ENCODE assay signal across 7 cellular contexts in the genomic region with DNA sequence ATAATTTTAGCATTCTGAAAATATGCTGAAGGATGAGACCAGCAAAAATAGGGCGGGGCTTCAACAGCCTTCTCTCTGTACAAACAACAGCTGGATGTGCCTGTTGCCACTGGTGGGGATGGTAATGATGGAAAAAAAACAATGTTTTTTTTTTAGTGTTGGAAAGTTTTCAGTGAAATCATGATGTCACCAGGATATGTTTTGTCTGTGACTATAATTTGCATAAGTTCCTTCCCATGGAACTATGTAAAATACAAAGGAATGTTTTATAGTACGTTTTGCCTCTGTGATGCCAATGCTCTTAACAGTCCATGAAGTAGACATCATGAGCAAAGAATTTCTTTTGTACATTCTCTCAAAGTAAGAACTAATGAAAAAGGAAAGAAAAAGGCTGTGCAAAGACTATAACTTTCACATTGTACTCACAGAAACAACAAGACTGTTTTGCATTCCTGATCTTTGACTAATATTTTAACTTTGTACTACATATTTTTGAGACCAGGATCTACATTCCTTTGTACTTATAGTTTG.
A peak's percentile ranks its signal among the peaks of the same experiment; 100 is the strongest.
DNase-seq lines count a peak whose midpoint lies in the region; ATAC-seq, FAIRE-seq and TF ChIP-seq lines count a peak whose summit lies in the region.

No MANE protein-coding gene starts in this region.

- H3K23me2 ChIP-seq in H1 (ENCODE audit: low read depth, low read length): no peaks in the 10 kb centered on the region

- TF ChIP-seq RAD21 in H1 (IDR thresholded peaks at IDR 0.05 in 1 of 2, conservative IDR thresholded peaks at IDR 0.05 in 1 of 2; ENCODE audit: low read depth in 2 of 2, low read length in 2 of 2): no peak

- TF ChIP-seq CTCF in H1 (IDR thresholded peaks at IDR 0.05; ENCODE audit: control extremely low read depth in 1 of 3, insufficient read depth in 1 of 3, low read depth in 1 of 3, low read length in 3 of 3) (no peak), uterus (IDR thresholded peaks at IDR 0.05) (no peak)

- H3K4me1 ChIP-seq in H1 (replicated peaks in 1 of 4; ENCODE audit: control insufficient read depth in 3 of 4, insufficient read depth in 4 of 4, low read length in 3 of 4): no peaks in the 10 kb centered on the region
- H3K4me1 ChIP-seq in uterus: no peaks in the 10 kb centered on the region

- H3K79me2 ChIP-seq in H1 (ENCODE audit: control insufficient read depth in 1 of 2, insufficient read depth in 2 of 2, low read length in 2 of 2): no peaks in the 10 kb centered on the region

- no peak overlapping the region for H3K23ac ChIP-seq in H1 (ENCODE audit: insufficient read length)

- 94% methylated on average over 2 of the region's 2 CpGs; no CpG with 5 or more reads in 1 of the 2 experiments for WGBS in H1 (ENCODE audit: extremely low coverage in 1 of 2, insufficient coverage in 1 of 2, insufficient read length in 1 of 2, insufficient replicate concordance in 2 of 2, low coverage in 1 of 2, low lambda C conversion rate in 2 of 2, missing lambda C conversion rate in 1 of 2), 2 experiments

- ATAC-seq in HG03135 (IDR thresholded peaks at IDR 0.05; ENCODE audit: unreplicated experiment): no peak

- no peak overlapping the region for H2AK5ac ChIP-seq in H1 (ENCODE audit: low read depth, low read length)

- no peak overlapping the region for H3K4me2 ChIP-seq in H1 (ENCODE audit: insufficient read depth in 1 of 2, low read depth in 2 of 2, low read length in 2 of 2)

- H4K20me1 ChIP-seq in H1 (replicated peaks in 1 of 2; ENCODE audit: control insufficient read depth in 1 of 2, insufficient read depth in 2 of 2, low read length in 2 of 2): no peaks in the 10 kb centered on the region

- H2AFZ ChIP-seq in H1 (ENCODE audit: low read length): no peak overlapping the region; the same call in 1 of the 2 replicates

- H2BK5ac ChIP-seq in H1 (ENCODE audit: low read depth, low read length): no peak overlapping the region

- H2BK20ac ChIP-seq in H1 (ENCODE audit: low read length): no peak overlapping the region

- no peak overlapping the region for H2BK12ac ChIP-seq in H1 (ENCODE audit: low read depth, low read length)

- no peak overlapping the region for H4K8ac ChIP-seq in H1 (ENCODE audit: extremely low read depth, insufficient read depth, low read length)

- peak; percentile 7 for FAIRE-seq in H1 (lab: Jason Lieb, UNC)

- no peak overlapping the region for H3K14ac ChIP-seq in H1 (ENCODE audit: insufficient read length)

- peak; percentile 71 for DNase-seq in MG63
- no peak for DNase-seq in H1 (ENCODE audit: low read depth in 1 of 2, low spot score in 2 of 2)
- DNase-seq in lung microvascular endothelial cell (ENCODE audit: low read depth in 2 of 2): peak; percentile 95 to 96
- DNase-seq in uterus: peak; percentile 20 to 59
- DNase-seq in GOT3 (lab: John Stamatoyannopoulos, UW): no peak
- no peak for DNase-seq in DMS114 treated with DMSO at 0.1 percent for 48 hours (lab: John Stamatoyannopoulos, UW; ENCODE audit: unreplicated experiment)

- no peak overlapping the region for H3K27ac ChIP-seq in H1 (ENCODE audit: low read depth, low read length)
- H3K27ac ChIP-seq in uterus: peak overlapping the region; percentile 25 to 53

- no peaks in the 10 kb centered on the region for H3K27me3 ChIP-seq in MG63
- H3K27me3 ChIP-seq in H1 (replicated peaks in 1 of 4; ENCODE audit: control insufficient read depth in 3 of 4, extremely low read depth in 1 of 4, insufficient read depth in 3 of 4, low read length in 3 of 4): no peaks in the 10 kb centered on the region
- H3K27me3 ChIP-seq in uterus: no peaks in the 10 kb centered on the region

- no peak overlapping the region for H3K9ac ChIP-seq in H1 (replicated peaks in 1 of 4; ENCODE audit: extremely low read depth in 1 of 4, low read depth in 3 of 4, low read length in 3 of 4)

- H3K36me3 ChIP-seq in MG63 (no peaks in the 10 kb centered on the region), H1 (ENCODE audit: control insufficient read depth in 2 of 4, insufficient read depth in 4 of 4, low read length in 3 of 4) (no peaks in the 10 kb centered on the region), uterus (no peaks in the 10 kb centered on the region)

- H3K9me3 ChIP-seq in MG63 (no peaks in the 10 kb centered on the region), H1 (ENCODE audit: insufficient read depth in 2 of 2, low read depth in 1 of 2, low read length in 1 of 2) (0 out of 4 replicates have a peak, but pooled peaks cover 0 to 6% of the 10 kb centered on the region in 2 experiments), uterus (peaks cover 0 to 5% of the 10 kb centered on the region in 2 donors)

- TF ChIP-seq POLR2A in H1 (IDR thresholded peaks at IDR 0.05; ENCODE audit: control extremely low read depth in 1 of 2, low read depth in 2 of 2, low read length in 2 of 2) (no peak), uterus (IDR thresholded peaks at IDR 0.05) (no peak)

- H4K91ac ChIP-seq in H1 (replicated peaks; ENCODE audit: insufficient read length, low read length): no peak overlapping the region

- no peak overlapping the region for H2BK15ac ChIP-seq in H1 (ENCODE audit: low read length)

- intact Hi-C loops in uterus (cut with DNase I; ENCODE audit: low total_unique reads): no loop called here

- CTCF ChIA-PET in H1 (lab: Charles Lee; ENCODE audit: partially characterized antibody): no interaction called here

- POLR2A ChIA-PET in H1 (lab: Charles Lee; ENCODE audit: partially characterized antibody): no interaction called here

- no peak overlapping the region for H3K18ac ChIP-seq in H1 (ENCODE audit: extremely low read depth, low read length)

- no peak overlapping the region for H4K5ac ChIP-seq in H1 (ENCODE audit: insufficient read length, low read depth, low read length)

- H2BK120ac ChIP-seq in H1 (replicated peaks; ENCODE audit: low read depth, low read length): no peak overlapping the region

- no peak for TF ChIP-seq EP300 in H1 (IDR thresholded peaks at IDR 0.05; ENCODE audit: borderline replicate concordance in 1 of 2, low read depth in 2 of 2, low read length in 2 of 2)

- H3K4me3 ChIP-seq in MG63: no peak overlapping the region
- no peak overlapping the region for H3K4me3 ChIP-seq in H1 (ENCODE audit: extremely low read depth in 1 of 4, insufficient read depth in 2 of 4, low read depth in 3 of 4, low read length in 4 of 4)
- no peak overlapping the region for H3K4me3 ChIP-seq in uterus

- H3K56ac ChIP-seq in H1 (replicated peaks; ENCODE audit: insufficient read length, low read depth, low read length): no peak overlapping the region

- no peaks in the 10 kb centered on the region for H3K79me1 ChIP-seq in H1 (ENCODE audit: low read depth, low read length)

- H3K4ac ChIP-seq in H1 (replicated peaks; ENCODE audit: insufficient read length, low read depth, low read length): no peak overlapping the region

TF ChIP-seq in H1, 55 proteins besides CTCF, POLR2A, EP300 and RAD21:
- TF ChIP-seq CHD1 (IDR thresholded peaks at IDR 0.05; ENCODE audit: low read depth, low read length): no peak
- TF ChIP-seq SIN3A (conservative IDR thresholded peaks at IDR 0.05 in 1 of 2, IDR thresholded peaks at IDR 0.05 in 1 of 2; ENCODE audit: low read depth in 1 of 2, low read length in 2 of 2): no peak
- TF ChIP-seq SP2 (IDR thresholded peaks at IDR 0.05; ENCODE audit: low read length): no peak
- TF ChIP-seq HDAC6 (IDR thresholded peaks at IDR 0.05; ENCODE audit: low read depth, low read length): no peak
- TF ChIP-seq, protein P1, sequence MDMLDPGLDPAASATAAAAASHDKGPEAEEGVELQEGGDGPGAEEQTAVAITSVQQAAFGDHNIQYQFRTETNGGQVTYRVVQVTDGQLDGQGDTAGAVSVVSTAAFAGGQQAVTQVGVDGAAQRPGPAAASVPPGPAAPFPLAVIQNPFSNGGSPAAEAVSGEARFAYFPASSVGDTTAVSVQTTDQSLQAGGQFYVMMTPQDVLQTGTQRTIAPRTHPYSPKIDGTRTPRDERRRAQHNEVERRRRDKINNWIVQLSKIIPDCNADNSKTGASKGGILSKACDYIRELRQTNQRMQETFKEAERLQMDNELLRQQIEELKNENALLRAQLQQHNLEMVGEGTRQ (IDR thresholded peaks at IDR 0.05; ENCODE audit: low read length): no peak
- no peak for TF ChIP-seq BACH1 (IDR thresholded peaks at IDR 0.05; ENCODE audit: low read length)
- no peak for TF ChIP-seq SAP30 (IDR thresholded peaks at IDR 0.05; ENCODE audit: insufficient read depth, insufficient replicate concordance, low read length)
- TF ChIP-seq EGR1 (IDR thresholded peaks at IDR 0.05; ENCODE audit: borderline replicate concordance, low read depth, low read length): no peak

Comparison
In these comparisons a context has a peak if more than half of its experiments do, and no peak if none do; other contexts are left out.
1. DNase-seq: peak in MG63 (single experiment), lung microvascular endothelial cell (2 of 2) and uterus (2 of 2); none in H1 (0 of 2), GOT3 (single experiment) and DMS114 treated with DMSO at 0.1 percent for 48 hours (single experiment).